Comparison of ENCODE assay signal across 9 cellular contexts in genomic region chr17:39404542-39405378, GRCh38. TPM values are rescaled to one million over a fixed set of nuclear protein-coding genes. Genes with fewer than 3 reads are reported as not detected.
A peak's percentile ranks its signal among the peaks of the same experiment; 100 is the strongest.
DNase-seq lines count a peak whose midpoint lies in the region; ATAC-seq and TF ChIP-seq lines count a peak whose summit lies in the region.
"Had no signal": no experiment of that assay in that cellular context is flagged by ENCODE, and none has a peak within 500 bp of the region (broad histone marks: within the 10 kb centered on the region; RNA-seq: fewer than 3 reads in every experiment).

No MANE protein-coding gene starts in this region.

- no peaks in the 10 kb centered on the region for H3K9me3 ChIP-seq in HEK293 (ENCODE audit: control insufficient read depth, insufficient read depth, low read depth, low read length)

- CTCF ChIA-PET in HEK293 (lab: Yijun Ruan, JAX): interaction anchor here (0.6 to 0.7 kb wide), 4 partner anchors 19 to 98 kb away, joined by 3 to 4 read pairs (median 3); no protein-coding TSS in a partner anchor
- CTCF ChIA-PET in activated CD4-positive, alpha-beta T cell treated with anti-CD3 and anti-CD28 coated beads, Interleukin-2, amount 10 ng/mL, durations not matched to agents 7 days and 5 days (lab: Charles Lee): interaction anchor here (0.6 to 1.7 kb wide), 3 partner anchors 10 to 1913 kb away, joined by 3 to 5 read pairs (median 4); no protein-coding TSS in a partner anchor

- peaks cover 27% of the 10 kb centered on the region for H3K36me3 Mint-ChIP-seq in activated CD4-positive, alpha-beta T cell treated with anti-CD3 and anti-CD28 coated beads, Interleukin-2, amount 10 ng/mL, durations not matched to agents 7 days and 5 days (ENCODE audit: low read depth)

- H3K27ac ChIP-seq in ACC112 (ENCODE audit: low read depth, low read length): peak overlapping the region; percentile 88
- 0 out of 2 replicates have a peak overlapping the region, but pooled peaks have one; percentile 2 for H3K27ac ChIP-seq in HEK293 (ENCODE audit: extremely low read depth, low read depth, low read length)

- TF ChIP-seq CTCF in HEK293 (tag by site-specific recombination; IDR thresholded peaks at IDR 0.05): no peak
- TF ChIP-seq CTCF in foreskin fibroblast (IDR thresholded peaks at IDR 0.05; ENCODE audit: low read depth, low read length): no peak

- H3K27ac Mint-ChIP-seq in activated CD4-positive, alpha-beta T cell treated with anti-CD3 and anti-CD28 coated beads, Interleukin-2, amount 10 ng/mL, durations not matched to agents 7 days and 5 days: peak overlapping the region; percentile 58

- POLR2A ChIA-PET in HEK293 (lab: Yijun Ruan, JAX): no interaction called here
- POLR2A ChIA-PET in activated CD4-positive, alpha-beta T cell treated with anti-CD3 and anti-CD28 coated beads, Interleukin-2, amount 10 ng/mL, durations not matched to agents 7 days and 5 days (lab: Charles Lee): no interaction called here

- H2AFZ ChIP-seq in ACC112 (ENCODE audit: low read length, unreplicated experiment): no peak overlapping the region

- H3K27me3 ChIP-seq in ACC112 (ENCODE audit: insufficient read depth, low read length): no peaks in the 10 kb centered on the region

- peak; percentile 14 for DNase-seq in activated CD4-positive, alpha-beta T cell treated with anti-CD3 and anti-CD28 coated beads, Interleukin-2, amount 10 ng/mL, durations not matched to agents 7 days and 5 days
- DNase-seq in foreskin fibroblast (peak; percentile 78 to 87), NCI-H1417 (lab: John Stamatoyannopoulos, UW) (no peak), NCI-H1105 treated with DMSO at 0.1 percent for 48 hours (lab: John Stamatoyannopoulos, UW) (no peak)
- DNase-seq: NCI-H1417 treated with DMSO at 0.1 percent for 48 hours had no signal

- no peak overlapping the region for H3K4me3 Mint-ChIP-seq in activated CD4-positive, alpha-beta T cell treated with anti-CD3 and anti-CD28 coated beads, Interleukin-2, amount 10 ng/mL, durations not matched to agents 7 days and 5 days

- H3K36me3 ChIP-seq in ACC112 (ENCODE audit: insufficient read depth, low read length) (peaks cover 15% of the 10 kb centered on the region), HEK293 (ENCODE audit: control insufficient read depth in 2 of 2, insufficient read depth in 1 of 2, low read length in 2 of 2) (peaks cover 26 to 48% of the 10 kb centered on the region in 2 experiments)

- H3K4me3 ChIP-seq in ACC112 (ENCODE audit: low read depth, low read length) (peak overlapping the region; percentile 8; the same call in 1 of the 2 replicates), HEK293 (ENCODE audit: low read depth, low read length) (no peak overlapping the region), foreskin fibroblast (ENCODE audit: low read depth in 1 of 2, low read length in 2 of 2) (no peak overlapping the region)

- H3K4me1 ChIP-seq in ACC112 (ENCODE audit: control insufficient read depth, insufficient read depth, low read length, unreplicated experiment) (peaks cover 21% of the 10 kb centered on the region), HEK293 (ENCODE audit: control insufficient read depth, insufficient read depth, low read length) (peaks cover 10% of the 10 kb centered on the region; the same call in 1 of the 2 replicates)

- no peaks in the 10 kb centered on the region for H3K9me3 Mint-ChIP-seq in activated CD4-positive, alpha-beta T cell treated with anti-CD3 and anti-CD28 coated beads, Interleukin-2, amount 10 ng/mL, durations not matched to agents 7 days and 5 days

- H3K27me3 Mint-ChIP-seq in activated CD4-positive, alpha-beta T cell treated with anti-CD3 and anti-CD28 coated beads, Interleukin-2, amount 10 ng/mL, durations not matched to agents 7 days and 5 days: no peaks in the 10 kb centered on the region

- peaks cover 44% of the 10 kb centered on the region for H3K4me1 Mint-ChIP-seq in activated CD4-positive, alpha-beta T cell treated with anti-CD3 and anti-CD28 coated beads, Interleukin-2, amount 10 ng/mL, durations not matched to agents 7 days and 5 days

- no peak for ATAC-seq in GM21528 (IDR thresholded peaks at IDR 0.05; ENCODE audit: low FRiP score, unreplicated experiment)
- no peak for ATAC-seq in GM18520 (IDR thresholded peaks at IDR 0.05; ENCODE audit: unreplicated experiment)

- H3K79me2 ChIP-seq in ACC112 (ENCODE audit: control insufficient read depth, insufficient read depth, low read length, unreplicated experiment): peaks cover 11% of the 10 kb centered on the region

TF ChIP-seq in HEK293, 187 proteins besides CTCF, POLR2A, EP300 and RAD21:
- TF ChIP-seq PATZ1 (tag by site-specific recombination; IDR thresholded peaks at IDR 0.05): peak; percentile 21; the same call in 1 of the 2 replicates
- TF ChIP-seq ZNF398 (tag by site-specific recombination; IDR thresholded peaks at IDR 0.05): peak; percentile 46; the same call in 1 of the 2 replicates
- 0 out of 2 replicates have a peak, but pooled peaks have one; percentile 28 for TF ChIP-seq ZBTB17 (tag by site-specific recombination; IDR thresholded peaks at IDR 0.05)
- no peak for TF ChIP-seq ZNF585B (tag by site-specific recombination; IDR thresholded peaks at IDR 0.05)
- no peak for TF ChIP-seq ZNF416 (tag by site-specific recombination; IDR thresholded peaks at IDR 0.05)

RNA-seq across cellular contexts. Expression of gene FBXL20, which starts 3.3 kb away (rescaled TPM):
- 10 to 100 TPM; 13.1 to 13.7 TPM for total RNA-seq in activated CD4-positive, alpha-beta T cell treated with anti-CD3 and anti-CD28 coated beads, Interleukin-2, amount 10 ng/mL, durations not matched to agents 7 days and 5 days

RNA-seq across cellular contexts. Expression of gene MED1, which starts 46.3 kb away (rescaled TPM):
- 10 to 100 TPM; 55.8 to 59.1 TPM for total RNA-seq in activated CD4-positive, alpha-beta T cell treated with anti-CD3 and anti-CD28 coated beads, Interleukin-2, amount 10 ng/mL, durations not matched to agents 7 days and 5 days

RNA-seq across cellular contexts. Expression of gene CDK12, which starts 56.5 kb away (rescaled TPM):
- 100 to 1,000 TPM in 1 of 2 experiments, 10 to 100 TPM in 1; 89.9 to 100 TPM for total RNA-seq in activated CD4-positive, alpha-beta T cell treated with anti-CD3 and anti-CD28 coated beads, Interleukin-2, amount 10 ng/mL, durations not matched to agents 7 days and 5 days

Comparison
In these comparisons a context has a peak if more than half of its experiments do, and no peak if none do; other contexts are left out.
1. DNase-seq: peak in activated CD4-positive, alpha-beta T cell treated with anti-CD3 and anti-CD28 coated beads, Interleukin-2, amount 10 ng/mL, durations not matched to agents 7 days and 5 days (single experiment) and foreskin fibroblast (2 of 2); none in NCI-H1417 (0 of 3) and NCI-H1105 treated with DMSO at 0.1 percent for 48 hours (single experiment).